In the genomic region with DNA sequence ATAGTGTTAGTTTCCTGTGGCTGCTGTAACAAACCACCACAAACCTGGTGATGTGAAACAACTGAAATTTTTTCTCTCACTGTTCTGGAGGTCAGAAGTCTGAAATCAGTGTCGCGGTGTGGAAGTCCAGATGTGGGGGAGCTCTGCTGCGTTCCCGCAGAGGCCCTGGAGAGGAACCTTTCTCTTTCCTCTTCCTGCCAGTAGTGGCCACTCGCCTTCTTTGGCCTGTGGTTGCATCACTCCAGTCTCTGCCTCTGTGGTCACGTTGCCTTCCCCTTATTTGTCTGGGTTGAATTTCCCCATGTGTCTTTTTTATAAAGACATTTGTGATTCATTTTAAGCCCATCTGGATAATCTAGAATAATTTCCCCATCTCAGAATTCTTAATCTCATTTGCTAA, we compare ENCODE assay signal across 21 cellular contexts.
A peak's percentile ranks its signal among the peaks of the same experiment; 100 is the strongest.
DNase-seq lines count a peak whose midpoint lies in the region; ATAC-seq, FAIRE-seq and TF ChIP-seq lines count a peak whose summit lies in the region.
"Had no signal": no experiment of that assay in that cellular context is flagged by ENCODE, and none has a peak within 500 bp of the region (broad histone marks: within the 10 kb centered on the region; RNA-seq: fewer than 3 reads in every experiment).

No MANE protein-coding gene starts in this region.

- peak; percentile 66 for ATAC-seq in GM12878
- no peak for ATAC-seq in CD4-positive, alpha-beta T cell (ENCODE audit: poor library complexity)
- ATAC-seq: sciatic nerve; stimulated activated memory B cell treated with anti-CD40 and anti-IgM and Interleukin-4, amounts not matched to agents 10 μg/mL and 1 μg/mL and 100 μg/mL, for 72 hours had no signal

- H3K4me3 Mint-ChIP-seq in CD4-positive, alpha-beta T cell, result no peak overlapping the region
- H3K4me3 Mint-ChIP-seq: CD4-positive, CD25-positive, alpha-beta regulatory T cell; stimulated activated memory B cell treated with anti-CD40 and anti-IgM and Interleukin-4, amounts not matched to agents 10 μg/mL and 1 μg/mL and 100 μg/mL, for 72 hours had no signal

- peaks cover 11% of the 10 kb centered on the region for H3K9me3 Mint-ChIP-seq in CD4-positive, alpha-beta T cell
- H3K9me3 Mint-ChIP-seq: stimulated activated memory B cell treated with anti-CD40 and anti-IgM and Interleukin-4, amounts not matched to agents 10 μg/mL and 1 μg/mL and 100 μg/mL, for 72 hours had no signal

- H3K36me3 Mint-ChIP-seq in CD4-positive, alpha-beta T cell (ENCODE audit: low read depth), result no peaks in the 10 kb centered on the region
- H3K36me3 Mint-ChIP-seq: CD4-positive, CD25-positive, alpha-beta regulatory T cell; stimulated activated memory B cell treated with anti-CD40 and anti-IgM and Interleukin-4, amounts not matched to agents 10 μg/mL and 1 μg/mL and 100 μg/mL, for 72 hours had no signal

- no peaks in the 10 kb centered on the region for H3K79me2 ChIP-seq in GM12878 (ENCODE audit: control insufficient read depth, insufficient read depth, low read length)

- H3K4me1 Mint-ChIP-seq in CD4-positive, alpha-beta T cell (ENCODE audit: low read depth), result no peaks in the 10 kb centered on the region
- H3K4me1 Mint-ChIP-seq: CD4-positive, CD25-positive, alpha-beta regulatory T cell; stimulated activated memory B cell treated with anti-CD40 and anti-IgM and Interleukin-4, amounts not matched to agents 10 μg/mL and 1 μg/mL and 100 μg/mL, for 72 hours had no signal

- 57% methylated on average over 6 of the region's 6 CpGs for WGBS in GM12878 (ENCODE audit: insufficient coverage, insufficient replicate concordance, low lambda C conversion rate, missing lambda C conversion rate)

- no peaks in the 10 kb centered on the region for H3K9me3 ChIP-seq in GM12878 (replicated peaks; ENCODE audit: control insufficient read depth, insufficient read depth, low read length)
- no peaks in the 10 kb centered on the region for H3K9me3 ChIP-seq in CD4-positive, alpha-beta T cell (ENCODE audit: control insufficient read depth, low read length)
- H3K9me3 ChIP-seq: adrenal gland, testis had no signal

- H3K27ac Mint-ChIP-seq in CD4-positive, alpha-beta T cell, result no peak overlapping the region
- H3K27ac Mint-ChIP-seq: CD4-positive, CD25-positive, alpha-beta regulatory T cell; stimulated activated memory B cell treated with anti-CD40 and anti-IgM and Interleukin-4, amounts not matched to agents 10 μg/mL and 1 μg/mL and 100 μg/mL, for 72 hours had no signal

- POLR2A ChIA-PET in GM12878 (lab: Charles Lee), result no interaction called here
- POLR2A ChIA-PET in CD4-positive, alpha-beta T cell (lab: Charles Lee), result no interaction called here

- DNase-seq in AG20443 (ENCODE audit: low spot score) (peak; percentile 9), H4 (ENCODE audit: low spot score) (peak; percentile 61), NOMO-1 treated with dmso at 0.1 percent for 144 hours (lab: John Stamatoyannopoulos, UW; ENCODE audit: unreplicated experiment) (peak; percentile 42), GM12878 (ENCODE audit: low read depth, low spot score) (no peak), SW480 (ENCODE audit: low spot score) (no peak), NCI-H2107 treated with DMSO at 0.1 percent for 48 hours (lab: John Stamatoyannopoulos, UW; ENCODE audit: unreplicated experiment) (no peak), HT-29 (ENCODE audit: low spot score) (no peak)
- DNase-seq in CD4-positive, alpha-beta T cell, result no peak
- DNase-seq: activated gamma-delta T cell; adrenal gland; CD4-positive, CD25-positive, alpha-beta regulatory T cell; central memory CD4-positive, alpha-beta T cell; glutamatergic neuron; Karpas-422; NCI-H1417 treated with DMSO at 0.1 percent for 48 hours; NCI-H2171 treated with DMSO at 0.1 percent for 48 hours; T-helper 1 cell; testis had no signal

- H3K36me3 ChIP-seq in GM12878 (ENCODE audit: control insufficient read depth in 2 of 2, insufficient read depth in 2 of 2, low read length in 1 of 2), result no peaks in the 10 kb centered on the region
- H3K36me3 ChIP-seq: adrenal gland had no signal

- intact Hi-C loops in GM12878 (cut with micrococcal nuclease; ENCODE audit: unreplicated experiment), result loop anchor here (10.0 kb wide), 1 partner anchor 592 kb away; no protein-coding TSS in a partner anchor
- intact Hi-C loops in CD4-positive, alpha-beta T cell (cut with DNase I, micrococcal nuclease), result no loop called here

- no peaks in the 10 kb centered on the region; the same call in 1 of the 2 replicates for H3K4me1 ChIP-seq in GM12878 (ENCODE audit: control insufficient read depth, insufficient read depth, low read length)
- H3K4me1 ChIP-seq: adrenal gland, testis had no signal

- TF ChIP-seq EP300 in GM12878 (IDR thresholded peaks at IDR 0.05; ENCODE audit: borderline replicate concordance in 1 of 2, control insufficient read depth in 1 of 2, low read depth in 2 of 2, low read length in 2 of 2), result no peak

- SMC1A ChIA-PET in GM12878 (lab: Charles Lee; ENCODE audit: uncharacterized antibody, unreplicated experiment), result no interaction called here

- H3K27me3 ChIP-seq in GM12878 (replicated peaks in 1 of 2; ENCODE audit: control insufficient read depth in 2 of 2, insufficient read depth in 2 of 2, low read length in 1 of 2), result no peaks in the 10 kb centered on the region; a peak in 1 of 4 replicates
- no peaks in the 10 kb centered on the region for H3K27me3 ChIP-seq in CD4-positive, alpha-beta T cell (ENCODE audit: control insufficient read depth, insufficient read depth, low read length)
- H3K27me3 ChIP-seq: adrenal gland, testis had no signal

- H3K4me3 ChIP-seq in GM12878, result no peak overlapping the region
- H3K4me3 ChIP-seq: adrenal gland, testis had no signal

- no peak overlapping the region for H3K27ac ChIP-seq in GM12878 (ENCODE audit: control insufficient read depth, insufficient read depth)
- no peak overlapping the region for H3K27ac ChIP-seq in CD4-positive, alpha-beta T cell (ENCODE audit: low read depth, low read length)
- H3K27ac ChIP-seq: adrenal gland, testis, VCaP had no signal

- H2AFZ ChIP-seq in GM12878 (ENCODE audit: control insufficient read depth, low read depth, low read length), result no peak overlapping the region

- RAD21 ChIA-PET in GM12878 (lab: Charles Lee; ENCODE audit: unreplicated experiment), result no interaction called here

- no peak overlapping the region for H3K4me2 ChIP-seq in GM12878 (ENCODE audit: control insufficient read depth, insufficient read depth)

- no peak for FAIRE-seq in GM12878 (lab: Jason Lieb, UNC)

- 0 out of 6 replicates have a peak, but pooled peaks of 2 of the 3 experiments have one; percentile 8 to 13 for TF ChIP-seq CTCF in GM12878 (IDR thresholded peaks at IDR 0.05 in 2 of 3, conservative IDR thresholded peaks at IDR 0.05 in 1 of 3; ENCODE audit: control insufficient read depth in 2 of 3, extremely low read depth in 1 of 3, insufficient read depth in 1 of 3, low read depth in 3 of 3, low read length in 3 of 3)
- TF ChIP-seq CTCF in CD4-positive, alpha-beta T cell (IDR thresholded peaks at IDR 0.05), result no peak

- TF ChIP-seq RAD21 in GM12878 (IDR thresholded peaks at IDR 0.05; ENCODE audit: insufficient read depth, low read depth, low read length), result no peak

- H3K9ac ChIP-seq in GM12878 (ENCODE audit: control insufficient read depth, insufficient read depth, low read length), result no peak overlapping the region

- no peaks in the 10 kb centered on the region for H4K20me1 ChIP-seq in GM12878 (ENCODE audit: control insufficient read depth, insufficient read depth)

- CTCF ChIA-PET in GM12878 (lab: Yijun Ruan, JAX), result no interaction called here
- CTCF ChIA-PET in CD4-positive, alpha-beta T cell (lab: Charles Lee), result no interaction called here

- no peaks in the 10 kb centered on the region for H3K27me3 Mint-ChIP-seq in CD4-positive, alpha-beta T cell
- H3K27me3 Mint-ChIP-seq: CD4-positive, CD25-positive, alpha-beta regulatory T cell; stimulated activated memory B cell treated with anti-CD40 and anti-IgM and Interleukin-4, amounts not matched to agents 10 μg/mL and 1 μg/mL and 100 μg/mL, for 72 hours had no signal

- no TSS peak for BruUV-seq in GM12878 (replicated peaks; lab: Mats Ljungman, UMichigan)

- TF ChIP-seq POLR2A in GM12878 (IDR thresholded peaks at IDR 0.05; ENCODE audit: low read depth, low read length), result no peak

- in situ Hi-C loops in GM12878 (cut with MboI), result no loop called here

TF ChIP-seq in GM12878, 131 proteins besides CTCF, POLR2A, EP300 and RAD21:
- TF ChIP-seq HDGF (IDR thresholded peaks at IDR 0.05) (no peak), MYC (IDR thresholded peaks at IDR 0.05; ENCODE audit: insufficient read depth, insufficient read length, insufficient replicate concordance, low read length, severe bottlenecking) (no peak), FOS (IDR thresholded peaks at IDR 0.05; ENCODE audit: borderline replicate concordance, extremely low read depth, insufficient read length) (no peak), NFIC (IDR thresholded peaks at IDR 0.05; ENCODE audit: low read depth, low read length) (no peak), ZNF622 (IDR thresholded peaks at IDR 0.05) (no peak), SMAD1 (IDR thresholded peaks at IDR 0.05; ENCODE audit: low read depth, partially characterized antibody) (no peak), BRCA1 (IDR thresholded peaks at IDR 0.05; ENCODE audit: low read depth, low read length) (no peak), HDAC2 (IDR thresholded peaks at IDR 0.05) (no peak), SMAD5 (IDR thresholded peaks at IDR 0.05; ENCODE audit: low read depth) (no peak), POU2F2 (IDR thresholded peaks at IDR 0.05; ENCODE audit: borderline replicate concordance, low read depth, low read length) (no peak), MEF2B (IDR thresholded peaks at IDR 0.05; ENCODE audit: partially characterized antibody, poor library complexity, severe bottlenecking) (no peak), IKZF2 (IDR thresholded peaks at IDR 0.05) (no peak)
- TF ChIP-seq, protein P1, sequence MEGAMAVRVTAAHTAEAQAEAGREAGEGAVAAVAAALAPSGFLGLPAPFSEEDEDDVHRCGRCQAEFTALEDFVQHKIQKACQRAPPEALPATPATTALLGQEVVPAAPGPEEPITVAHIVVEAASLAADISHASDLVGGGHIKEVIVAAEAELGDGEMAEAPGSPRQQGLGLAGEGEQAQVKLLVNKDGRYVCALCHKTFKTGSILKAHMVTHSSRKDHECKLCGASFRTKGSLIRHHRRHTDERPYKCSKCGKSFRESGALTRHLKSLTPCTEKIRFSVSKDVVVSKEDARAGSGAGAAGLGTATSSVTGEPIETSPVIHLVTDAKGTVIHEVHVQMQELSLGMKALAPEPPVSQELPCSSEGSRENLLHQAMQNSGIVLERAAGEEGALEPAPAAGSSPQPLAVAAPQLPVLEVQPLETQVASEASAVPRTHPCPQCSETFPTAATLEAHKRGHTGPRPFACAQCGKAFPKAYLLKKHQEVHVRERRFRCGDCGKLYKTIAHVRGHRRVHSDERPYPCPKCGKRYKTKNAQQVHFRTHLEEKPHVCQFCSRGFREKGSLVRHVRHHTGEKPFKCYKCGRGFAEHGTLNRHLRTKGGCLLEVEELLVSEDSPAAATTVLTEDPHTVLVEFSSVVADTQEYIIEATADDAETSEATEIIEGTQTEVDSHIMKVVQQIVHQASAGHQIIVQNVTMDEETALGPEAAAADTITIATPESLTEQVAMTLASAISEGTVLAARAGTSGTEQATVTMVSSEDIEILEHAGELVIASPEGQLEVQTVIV (IDR thresholded peaks at IDR 0.05; ENCODE audit: borderline replicate concordance, partially characterized antibody), result no peak

Comparison
In these comparisons a context has a peak if more than half of its experiments do, and no peak if none do; other contexts are left out.
1. DNase-seq: peak in AG20443 (single experiment), H4 (single experiment) and NOMO-1 treated with dmso at 0.1 percent for 144 hours (single experiment); none in GM12878 (single experiment), CD4-positive, alpha-beta T cell (0 of 10), SW480 (single experiment), NCI-H2107 treated with DMSO at 0.1 percent for 48 hours (single experiment) and HT-29 (single experiment).